16 cellular contexts compared by ENCODE assay signal in the genomic region with DNA sequence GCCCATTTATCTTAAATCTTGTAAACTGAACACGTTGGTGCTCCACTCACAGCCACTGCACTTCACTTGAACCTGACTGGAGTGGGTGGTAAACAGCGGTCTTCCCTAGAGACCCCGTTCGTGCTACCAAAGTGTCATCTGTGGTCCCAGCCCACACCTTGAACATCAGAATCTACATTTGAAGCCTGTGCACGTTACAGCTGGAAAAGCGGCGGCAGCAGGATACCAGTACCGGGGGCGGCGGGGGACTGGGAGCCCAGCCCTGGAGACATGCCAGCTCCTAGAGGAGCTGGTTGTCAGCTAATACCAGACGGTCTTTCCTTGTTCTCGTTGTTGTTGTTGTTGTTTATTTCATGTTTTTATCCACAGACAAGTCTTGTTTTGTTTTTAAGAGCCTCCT.
DNase-seq lines count a peak whose midpoint lies in the region; FAIRE-seq and TF ChIP-seq lines count a peak whose summit lies in the region.
"Had no signal": no experiment of that assay in that cellular context is flagged by ENCODE, and none has a peak within 500 bp of the region (broad histone marks: within the 10 kb centered on the region; RNA-seq: fewer than 3 reads in every experiment).

No MANE protein-coding gene starts in this region.

- H3K27ac ChIP-seq in breast epithelium (no peak overlapping the region), astrocyte (ENCODE audit: low read depth, low read length) (peak overlapping the region; percentile 42), neural progenitor cell (no peak overlapping the region)
- H3K27ac ChIP-seq: cardiac muscle cell, gastroesophageal sphincter had no signal

- H3K4me2 ChIP-seq in astrocyte (ENCODE audit: low read length) (peak overlapping the region; percentile 3), neural progenitor cell (no peak overlapping the region)

- no peaks in the 10 kb centered on the region for H3K9me3 ChIP-seq in breast epithelium
- H3K9me3 ChIP-seq in astrocyte (ENCODE audit: insufficient read depth, low read depth, low read length), result no peaks in the 10 kb centered on the region
- H3K9me3 ChIP-seq in neural progenitor cell (ENCODE audit: low read depth), result no peaks in the 10 kb centered on the region
- H3K9me3 ChIP-seq: gastroesophageal sphincter, stomach had no signal

- H3K27me3 ChIP-seq in breast epithelium (no peaks in the 10 kb centered on the region), astrocyte (ENCODE audit: insufficient read depth, low read length) (no peaks in the 10 kb centered on the region), neural progenitor cell (no peaks in the 10 kb centered on the region)
- H3K27me3 ChIP-seq: cardiac muscle cell, gastroesophageal sphincter, stomach had no signal

- no TSS peak for BruUV-seq in MCF 10A (replicated peaks; lab: Mats Ljungman, UMichigan)

- no peak overlapping the region for H2AFZ ChIP-seq in astrocyte (ENCODE audit: low read depth, low read length)
- H2AFZ ChIP-seq in neural progenitor cell (replicated peaks), result no peak overlapping the region

- no peak for TF ChIP-seq CTCF in MCF 10A (IDR thresholded peaks at IDR 0.05; ENCODE audit: unreplicated experiment)
- TF ChIP-seq CTCF in breast epithelium (IDR thresholded peaks at IDR 0.05), result no peak
- TF ChIP-seq CTCF in astrocyte (IDR thresholded peaks at IDR 0.05; ENCODE audit: insufficient read depth, low read depth, low read length), result no peak
- TF ChIP-seq CTCF in neural progenitor cell (IDR thresholded peaks at IDR 0.05), result no peak

- H3K36me3 Mint-ChIP-seq in MCF 10A (ENCODE audit: insufficient read depth, unreplicated experiment), result peaks cover 27% of the 10 kb centered on the region
- H3K36me3 Mint-ChIP-seq in astrocyte (ENCODE audit: low read depth, unreplicated experiment), result peaks cover 12% of the 10 kb centered on the region
- H3K36me3 Mint-ChIP-seq in neural progenitor cell, result peaks cover 3% of the 10 kb centered on the region
- H3K36me3 Mint-ChIP-seq: activated naive CD8-positive, alpha-beta T cell had no signal

- H3K27ac Mint-ChIP-seq in MCF 10A (ENCODE audit: low read depth, unreplicated experiment) (peak overlapping the region; percentile 31), astrocyte (ENCODE audit: unreplicated experiment) (no peak overlapping the region), neural progenitor cell (no peak overlapping the region)
- H3K27ac Mint-ChIP-seq: activated naive CD8-positive, alpha-beta T cell had no signal

- H4K20me1 ChIP-seq in astrocyte (ENCODE audit: insufficient read depth, low read length) (no peaks in the 10 kb centered on the region), neural progenitor cell (ENCODE audit: low read depth) (no peaks in the 10 kb centered on the region)

- H3K79me2 ChIP-seq in astrocyte (ENCODE audit: insufficient read depth, low read length), result peaks cover 38% of the 10 kb centered on the region
- no peaks in the 10 kb centered on the region for H3K79me2 ChIP-seq in neural progenitor cell (ENCODE audit: low read depth)

- FAIRE-seq in astrocyte (lab: Jason Lieb, UNC), result no peak
- FAIRE-seq: endometrium had no signal

- no peak overlapping the region for H3K4me3 ChIP-seq in breast epithelium
- no peak overlapping the region for H3K4me3 ChIP-seq in astrocyte (ENCODE audit: insufficient read depth, low read depth, low read length)
- H3K4me3 ChIP-seq in neural progenitor cell, result no peak overlapping the region
- H3K4me3 ChIP-seq: cardiac muscle cell, gastroesophageal sphincter, stomach had no signal

- no peak for TF ChIP-seq POLR2A in breast epithelium (IDR thresholded peaks at IDR 0.05)

- H3K4me3 Mint-ChIP-seq in MCF 10A (ENCODE audit: unreplicated experiment) (no peak overlapping the region), astrocyte (ENCODE audit: unreplicated experiment) (peak overlapping the region; percentile 23), neural progenitor cell (no peak overlapping the region)
- H3K4me3 Mint-ChIP-seq: activated naive CD8-positive, alpha-beta T cell had no signal

- POLR2A ChIA-PET in MCF 10A (lab: Yijun Ruan, JAX), result interaction anchor here (0.5 to 1.3 kb wide), 6 partner anchors 8 to 1454 kb away, joined by 3 to 5 read pairs (median 3); no protein-coding TSS in a partner anchor

- H3K36me3 ChIP-seq in breast epithelium, result no peaks in the 10 kb centered on the region
- H3K36me3 ChIP-seq in astrocyte (ENCODE audit: insufficient read depth, low read length), result no peaks in the 10 kb centered on the region
- H3K36me3 ChIP-seq in neural progenitor cell, result no peaks in the 10 kb centered on the region
- H3K36me3 ChIP-seq: cardiac muscle cell, gastroesophageal sphincter had no signal

- H3K9ac ChIP-seq in astrocyte (ENCODE audit: low read length), result peak overlapping the region; percentile 39
- H3K9ac ChIP-seq in neural progenitor cell, result no peak overlapping the region

- H3F3A ChIP-seq in neural progenitor cell (ENCODE audit: low read depth), result peaks cover 11% of the 10 kb centered on the region

- no peaks in the 10 kb centered on the region for H3K4me1 ChIP-seq in breast epithelium
- H3K4me1 ChIP-seq in astrocyte (ENCODE audit: insufficient read depth, low read length), result peaks cover 54% of the 10 kb centered on the region
- H3K4me1 ChIP-seq in neural progenitor cell, result peaks cover 15% of the 10 kb centered on the region

- peaks cover 35% of the 10 kb centered on the region for H3K4me1 Mint-ChIP-seq in MCF 10A (ENCODE audit: insufficient read depth, unreplicated experiment)
- peaks cover 63% of the 10 kb centered on the region for H3K4me1 Mint-ChIP-seq in astrocyte (ENCODE audit: low read depth, unreplicated experiment)
- H3K4me1 Mint-ChIP-seq in neural progenitor cell, result peaks cover 24% of the 10 kb centered on the region

- CTCF ChIA-PET in MCF 10A (lab: Yijun Ruan, JAX), result interaction anchor here (3.2 kb wide), 1 partner anchor 10 kb away, joined by 17 read pairs; no protein-coding TSS in a partner anchor

- intact Hi-C loops in MCF 10A (cut with micrococcal nuclease) (no loop called here), breast epithelium (cut with DNase I; ENCODE audit: low total_unique reads) (loop anchor here (2.0 to 10.0 kb wide), 2 partner anchors 77 to 95 kb away; no protein-coding TSS in a partner anchor)

- DNase-seq in MCF 10A (ENCODE audit: unreplicated experiment) (no peak), breast epithelium (ENCODE audit: low spot score in 2 of 2) (no peak), astrocyte (ENCODE audit: low read depth) (no peak), medulla oblongata (ENCODE audit: extremely low spot score) (peak; percentile 60), cerebellum (ENCODE audit: low spot score) (no peak), NAMALWA (ENCODE audit: low spot score) (no peak), neural progenitor cell (ENCODE audit: low spot score) (no peak), NCI-H2029 (lab: John Stamatoyannopoulos, UW) (no peak)
- DNase-seq: activated CD4-positive, alpha-beta T cell treated with anti-CD3 and anti-CD28 coated beads for 48 hours; NCI-H146; stomach; T-helper 9 cell had no signal

- no peaks in the 10 kb centered on the region for H3K9me3 Mint-ChIP-seq in MCF 10A (ENCODE audit: unreplicated experiment)
- peaks cover 3% of the 10 kb centered on the region for H3K9me3 Mint-ChIP-seq in astrocyte (ENCODE audit: unreplicated experiment)
- no peaks in the 10 kb centered on the region for H3K9me3 Mint-ChIP-seq in neural progenitor cell

- H3K27me3 Mint-ChIP-seq in MCF 10A (ENCODE audit: insufficient read depth, unreplicated experiment) (no peaks in the 10 kb centered on the region), astrocyte (ENCODE audit: low read depth, unreplicated experiment) (no peaks in the 10 kb centered on the region), neural progenitor cell (ENCODE audit: insufficient read depth, low read depth) (peaks cover 2% of the 10 kb centered on the region)
- H3K27me3 Mint-ChIP-seq: activated naive CD8-positive, alpha-beta T cell had no signal
